ENCODE assay signal across 8 cellular contexts in genomic region chrX:130330706-130331105, GRCh38. TPM values are rescaled to one million over a fixed set of nuclear protein-coding genes. Genes with fewer than 3 reads are reported as not detected.
A peak's percentile ranks its signal among the peaks of the same experiment; 100 is the strongest.
DNase-seq lines count a peak whose midpoint lies in the region; ATAC-seq and TF ChIP-seq lines count a peak whose summit lies in the region.

No MANE protein-coding gene starts in this region.

- H3K36me3 Mint-ChIP-seq in CD4-positive, alpha-beta T cell (ENCODE audit: low read depth), result no peaks in the 10 kb centered on the region

- peak; percentile 15 for TF ChIP-seq CTCF in CD4-positive, alpha-beta T cell (IDR thresholded peaks at IDR 0.05)
- peak in 2 of 4 experiments; percentile 21 to 35 for TF ChIP-seq CTCF in prostate gland (IDR thresholded peaks at IDR 0.05)

- peak; percentile 32 for ATAC-seq in CD4-positive, alpha-beta T cell (ENCODE audit: poor library complexity)
- peak; percentile 67 for ATAC-seq in GM18873 (IDR thresholded peaks at IDR 0.05; ENCODE audit: low FRiP score, unreplicated experiment)
- ATAC-seq in HG03565 (IDR thresholded peaks at IDR 0.05; ENCODE audit: unreplicated experiment), result peak; percentile 61

- 3% methylated on average over 10 of the region's 10 CpGs for WGBS in prostate gland

- intact Hi-C loops in CD4-positive, alpha-beta T cell (cut with DNase I, micrococcal nuclease), result loop anchor here in 1 of 2 experiments (5.0 kb wide), 1 partner anchor 587 kb away; no protein-coding TSS in a partner anchor
- intact Hi-C loops in prostate gland (cut with DNase I), result no loop called here

- no peaks in the 10 kb centered on the region for H3K9me3 ChIP-seq in CD4-positive, alpha-beta T cell (ENCODE audit: control insufficient read depth, low read length)
- no peaks in the 10 kb centered on the region for H3K9me3 ChIP-seq in prostate gland

- CTCF ChIA-PET in CD4-positive, alpha-beta T cell (lab: Charles Lee), result no interaction called here

- TF ChIP-seq POLR2A in prostate gland (IDR thresholded peaks at IDR 0.05), result no peak

- POLR2A ChIA-PET in CD4-positive, alpha-beta T cell (lab: Charles Lee), result interaction anchor here (0.7 kb wide), 1 partner anchor 84 kb away, joined by 4 read pairs; no protein-coding TSS in a partner anchor

- H3K27ac ChIP-seq in CD4-positive, alpha-beta T cell (ENCODE audit: low read depth, low read length), result no peak overlapping the region
- no peak overlapping the region for H3K27ac ChIP-seq in prostate gland

- no peaks in the 10 kb centered on the region for H3K4me1 ChIP-seq in prostate gland (replicated peaks)

- H3K27me3 Mint-ChIP-seq in CD4-positive, alpha-beta T cell, result peaks cover 21% of the 10 kb centered on the region

- H3K4me3 ChIP-seq in prostate gland, result no peak overlapping the region

- H3K4me1 Mint-ChIP-seq in CD4-positive, alpha-beta T cell (ENCODE audit: low read depth), result no peaks in the 10 kb centered on the region

- DNase-seq in CD4-positive, alpha-beta T cell, result peak; percentile 2 to 38 (median 9)
- peak; percentile 81 for DNase-seq in NCI-H82 (lab: John Stamatoyannopoulos, UW)
- peak; percentile 17 for DNase-seq in activated T-cell treated with anti-CD3 and anti-CD28 coated beads for 48 hours (ENCODE audit: low read depth)
- DNase-seq in germinal center (ENCODE audit: low spot score), result peak; percentile 9
- DNase-seq in prostate gland (ENCODE audit: low spot score), result peak; percentile 19
- DNase-seq in T1000 (lab: John Stamatoyannopoulos, UW), result no peak

- no peak overlapping the region for H3K27ac Mint-ChIP-seq in CD4-positive, alpha-beta T cell

- no peaks in the 10 kb centered on the region for H3K36me3 ChIP-seq in prostate gland

- H3K4me3 Mint-ChIP-seq in CD4-positive, alpha-beta T cell, result no peak overlapping the region

- no peaks in the 10 kb centered on the region for H3K9me3 Mint-ChIP-seq in CD4-positive, alpha-beta T cell

- peaks cover 15% of the 10 kb centered on the region for H3K27me3 ChIP-seq in CD4-positive, alpha-beta T cell (ENCODE audit: control insufficient read depth, insufficient read depth, low read length)
- H3K27me3 ChIP-seq in prostate gland (replicated peaks; ENCODE audit: insufficient read depth), result no peaks in the 10 kb centered on the region

RNA-seq across cellular contexts. Expression of gene SLC25A14, which starts 9.0 kb away (rescaled TPM):
- 10 to 100 TPM; 12.2 to 13.0 TPM for total RNA-seq in CD4-positive, alpha-beta T cell
- 10 to 100 TPM; 11.2 to 18.6 TPM for total RNA-seq in prostate gland

RNA-seq across cellular contexts. Expression of gene GPR119, which starts 54.8 kb away (rescaled TPM):
- not detected for total RNA-seq in CD4-positive, alpha-beta T cell
- total RNA-seq in prostate gland, result 1 to 10 TPM in 1 of 2 donors, not detected in 1; 1.2 TPM
